Comparison of ENCODE assay signal across 1 cellular context in the genomic region with DNA sequence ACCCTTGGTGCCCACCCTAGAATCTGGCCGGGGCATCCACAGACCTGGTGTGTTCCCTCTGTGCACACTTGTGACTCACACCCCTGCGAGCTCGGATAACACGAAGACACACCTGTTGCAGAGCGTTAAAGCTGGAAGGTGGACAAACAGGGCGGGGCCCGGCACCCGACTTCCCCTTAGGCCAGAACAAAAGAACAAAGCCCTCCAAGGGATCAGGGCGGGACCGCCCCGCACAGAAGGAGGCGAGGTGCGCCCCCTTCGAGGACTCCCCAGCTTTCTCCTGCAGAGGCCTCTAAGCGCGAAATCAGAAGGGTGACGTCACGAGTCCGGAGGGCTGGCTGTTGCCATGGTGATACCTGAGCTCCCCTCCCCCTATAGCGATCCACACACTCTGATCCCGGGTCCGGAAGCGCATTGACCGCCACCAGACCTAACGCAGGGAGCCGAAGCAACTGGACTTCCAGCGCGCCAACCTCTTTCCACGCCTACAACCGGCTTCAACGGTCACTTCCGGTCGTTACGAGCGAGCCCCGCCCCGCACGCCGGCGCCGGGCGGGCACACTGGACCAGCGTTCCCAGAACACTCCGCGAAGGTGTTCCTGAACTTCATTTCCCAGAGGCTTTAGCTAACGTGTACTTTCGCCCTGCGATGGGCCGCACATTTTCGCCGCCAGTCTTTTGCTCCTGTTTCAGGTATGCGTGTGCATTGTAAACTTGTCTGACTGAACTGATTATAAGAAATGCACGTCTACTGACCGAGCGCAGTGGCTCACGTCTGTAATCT.
TF ChIP-seq lines count a peak whose summit lies in the region.

A gene (minus strand): TSS at position 489 of the 784 bp plus-strand sequence. CDS start 811 bp downstream, outside the sequence.

TF ChIP-seq in HepG2, 621 proteins besides CTCF, POLR2A, EP300 and RAD21 (continued from another document and continues in another):
- TF ChIP-seq, protein P1, sequence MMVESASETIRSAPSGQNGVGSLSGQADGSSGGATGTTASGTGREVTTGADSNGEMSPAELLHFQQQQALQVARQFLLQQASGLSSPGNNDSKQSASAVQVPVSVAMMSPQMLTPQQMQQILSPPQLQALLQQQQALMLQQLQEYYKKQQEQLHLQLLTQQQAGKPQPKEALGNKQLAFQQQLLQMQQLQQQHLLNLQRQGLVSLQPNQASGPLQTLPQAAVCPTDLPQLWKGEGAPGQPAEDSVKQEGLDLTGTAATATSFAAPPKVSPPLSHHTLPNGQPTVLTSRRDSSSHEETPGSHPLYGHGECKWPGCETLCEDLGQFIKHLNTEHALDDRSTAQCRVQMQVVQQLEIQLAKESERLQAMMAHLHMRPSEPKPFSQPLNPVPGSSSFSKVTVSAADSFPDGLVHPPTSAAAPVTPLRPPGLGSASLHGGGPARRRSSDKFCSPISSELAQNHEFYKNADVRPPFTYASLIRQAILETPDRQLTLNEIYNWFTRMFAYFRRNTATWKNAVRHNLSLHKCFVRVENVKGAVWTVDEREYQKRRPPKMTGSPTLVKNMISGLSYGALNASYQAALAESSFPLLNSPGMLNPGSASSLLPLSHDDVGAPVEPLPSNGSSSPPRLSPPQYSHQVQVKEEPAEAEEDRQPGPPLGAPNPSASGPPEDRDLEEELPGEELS (CRISPR knock-in tag; IDR thresholded peaks at IDR 0.05) = peak; percentile 77
- TF ChIP-seq, protein P2, sequence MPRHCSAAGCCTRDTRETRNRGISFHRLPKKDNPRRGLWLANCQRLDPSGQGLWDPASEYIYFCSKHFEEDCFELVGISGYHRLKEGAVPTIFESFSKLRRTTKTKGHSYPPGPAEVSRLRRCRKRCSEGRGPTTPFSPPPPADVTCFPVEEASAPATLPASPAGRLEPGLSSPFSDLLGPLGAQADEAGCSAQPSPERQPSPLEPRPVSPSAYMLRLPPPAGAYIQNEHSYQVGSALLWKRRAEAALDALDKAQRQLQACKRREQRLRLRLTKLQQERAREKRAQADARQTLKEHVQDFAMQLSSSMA (CRISPR knock-in tag; IDR thresholded peaks at IDR 0.05) = peak; percentile 56; the same call in 1 of the 2 replicates
- peak; percentile 80 for TF ChIP-seq KAT7 (CRISPR knock-in tag; IDR thresholded peaks at IDR 0.05; ENCODE audit: borderline replicate concordance)
- TF ChIP-seq IRX3 (CRISPR knock-in tag; IDR thresholded peaks at IDR 0.05; ENCODE audit: borderline replicate concordance, low read depth) = peak; percentile 89; the same call in 1 of the 2 replicates
- peak; percentile 96 for TF ChIP-seq ZMYM2 (CRISPR knock-in tag; IDR thresholded peaks at IDR 0.05)
- TF ChIP-seq RFX3 (CRISPR knock-in tag; IDR thresholded peaks at IDR 0.05) = peak; percentile 95
- no peak for TF ChIP-seq ZNF207 (IDR thresholded peaks at IDR 0.05; ENCODE audit: borderline replicate concordance)
- TF ChIP-seq ZNF124 (CRISPR knock-in tag; IDR thresholded peaks at IDR 0.05) = no peak; the same call in 1 of the 2 replicates
- no peak for TF ChIP-seq CBX2 (IDR thresholded peaks at IDR 0.05; ENCODE audit: low read depth, low read length)
- no peak; the same call in 1 of the 2 replicates for TF ChIP-seq CBX2 (CRISPR knock-in tag; IDR thresholded peaks at IDR 0.05; ENCODE audit: low read depth)
- TF ChIP-seq, protein P3, sequence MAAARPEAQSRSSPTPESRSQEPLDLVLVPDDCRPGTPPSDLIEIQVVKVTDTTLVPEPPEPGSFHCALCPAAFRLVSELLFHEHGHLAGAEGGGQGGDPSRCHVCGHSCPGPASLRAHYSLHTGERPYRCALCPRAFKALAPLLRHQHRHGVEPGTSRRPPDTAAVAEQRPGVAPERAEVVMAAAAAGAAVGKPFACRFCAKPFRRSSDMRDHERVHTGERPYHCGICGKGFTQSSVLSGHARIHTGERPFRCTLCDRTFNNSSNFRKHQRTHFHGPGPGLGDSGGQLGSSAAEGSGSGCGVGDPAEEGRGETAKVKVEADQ (CRISPR knock-in tag; IDR thresholded peaks at IDR 0.05; ENCODE audit: borderline replicate concordance) = peak; percentile 80; the same call in 1 of the 2 replicates
- no peak; the same call in 1 of the 2 replicates for TF ChIP-seq DNMT3B (CRISPR knock-in tag; conservative IDR thresholded peaks at IDR 0.05)
- TF ChIP-seq ZNF550 (CRISPR knock-in tag; IDR thresholded peaks at IDR 0.05; ENCODE audit: borderline replicate concordance) = no peak
- TF ChIP-seq ZFP41 (CRISPR knock-in tag; IDR thresholded peaks at IDR 0.05; ENCODE audit: borderline replicate concordance) = no peak
- TF ChIP-seq ZNF335 (CRISPR knock-in tag; IDR thresholded peaks at IDR 0.05) = peak; percentile 76; the same call in 1 of the 2 replicates
- TF ChIP-seq ZNF557 (CRISPR knock-in tag; IDR thresholded peaks at IDR 0.05) = peak; percentile 40; the same call in 1 of the 2 replicates
- TF ChIP-seq, protein P4, sequence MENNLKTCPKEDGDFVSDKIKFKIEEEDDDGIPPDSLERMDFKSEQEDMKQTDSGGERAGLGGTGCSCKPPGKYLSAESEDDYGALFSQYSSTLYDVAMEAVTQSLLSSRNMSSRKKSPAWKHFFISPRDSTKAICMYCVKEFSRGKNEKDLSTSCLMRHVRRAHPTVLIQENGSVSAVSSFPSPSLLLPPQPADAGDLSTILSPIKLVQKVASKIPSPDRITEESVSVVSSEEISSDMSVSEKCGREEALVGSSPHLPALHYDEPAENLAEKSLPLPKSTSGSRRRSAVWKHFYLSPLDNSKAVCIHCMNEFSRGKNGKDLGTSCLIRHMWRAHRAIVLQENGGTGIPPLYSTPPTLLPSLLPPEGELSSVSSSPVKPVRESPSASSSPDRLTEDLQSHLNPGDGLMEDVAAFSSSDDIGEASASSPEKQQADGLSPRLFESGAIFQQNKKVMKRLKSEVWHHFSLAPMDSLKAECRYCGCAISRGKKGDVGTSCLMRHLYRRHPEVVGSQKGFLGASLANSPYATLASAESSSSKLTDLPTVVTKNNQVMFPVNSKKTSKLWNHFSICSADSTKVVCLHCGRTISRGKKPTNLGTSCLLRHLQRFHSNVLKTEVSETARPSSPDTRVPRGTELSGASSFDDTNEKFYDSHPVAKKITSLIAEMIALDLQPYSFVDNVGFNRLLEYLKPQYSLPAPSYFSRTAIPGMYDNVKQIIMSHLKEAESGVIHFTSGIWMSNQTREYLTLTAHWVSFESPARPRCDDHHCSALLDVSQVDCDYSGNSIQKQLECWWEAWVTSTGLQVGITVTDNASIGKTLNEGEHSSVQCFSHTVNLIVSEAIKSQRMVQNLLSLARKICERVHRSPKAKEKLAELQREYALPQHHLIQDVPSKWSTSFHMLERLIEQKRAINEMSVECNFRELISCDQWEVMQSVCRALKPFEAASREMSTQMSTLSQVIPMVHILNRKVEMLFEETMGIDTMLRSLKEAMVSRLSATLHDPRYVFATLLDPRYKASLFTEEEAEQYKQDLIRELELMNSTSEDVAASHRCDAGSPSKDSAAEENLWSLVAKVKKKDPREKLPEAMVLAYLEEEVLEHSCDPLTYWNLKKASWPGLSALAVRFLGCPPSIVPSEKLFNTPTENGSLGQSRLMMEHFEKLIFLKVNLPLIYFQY (CRISPR knock-in tag; IDR thresholded peaks at IDR 0.05; ENCODE audit: borderline replicate concordance) = no peak; the same call in 1 of the 2 replicates
- no peak for TF ChIP-seq ZNF530 (CRISPR knock-in tag; IDR thresholded peaks at IDR 0.05; ENCODE audit: low read depth)
- peak; percentile 96 for TF ChIP-seq HOXA3 (CRISPR knock-in tag; IDR thresholded peaks at IDR 0.05)
- TF ChIP-seq, protein P5, sequence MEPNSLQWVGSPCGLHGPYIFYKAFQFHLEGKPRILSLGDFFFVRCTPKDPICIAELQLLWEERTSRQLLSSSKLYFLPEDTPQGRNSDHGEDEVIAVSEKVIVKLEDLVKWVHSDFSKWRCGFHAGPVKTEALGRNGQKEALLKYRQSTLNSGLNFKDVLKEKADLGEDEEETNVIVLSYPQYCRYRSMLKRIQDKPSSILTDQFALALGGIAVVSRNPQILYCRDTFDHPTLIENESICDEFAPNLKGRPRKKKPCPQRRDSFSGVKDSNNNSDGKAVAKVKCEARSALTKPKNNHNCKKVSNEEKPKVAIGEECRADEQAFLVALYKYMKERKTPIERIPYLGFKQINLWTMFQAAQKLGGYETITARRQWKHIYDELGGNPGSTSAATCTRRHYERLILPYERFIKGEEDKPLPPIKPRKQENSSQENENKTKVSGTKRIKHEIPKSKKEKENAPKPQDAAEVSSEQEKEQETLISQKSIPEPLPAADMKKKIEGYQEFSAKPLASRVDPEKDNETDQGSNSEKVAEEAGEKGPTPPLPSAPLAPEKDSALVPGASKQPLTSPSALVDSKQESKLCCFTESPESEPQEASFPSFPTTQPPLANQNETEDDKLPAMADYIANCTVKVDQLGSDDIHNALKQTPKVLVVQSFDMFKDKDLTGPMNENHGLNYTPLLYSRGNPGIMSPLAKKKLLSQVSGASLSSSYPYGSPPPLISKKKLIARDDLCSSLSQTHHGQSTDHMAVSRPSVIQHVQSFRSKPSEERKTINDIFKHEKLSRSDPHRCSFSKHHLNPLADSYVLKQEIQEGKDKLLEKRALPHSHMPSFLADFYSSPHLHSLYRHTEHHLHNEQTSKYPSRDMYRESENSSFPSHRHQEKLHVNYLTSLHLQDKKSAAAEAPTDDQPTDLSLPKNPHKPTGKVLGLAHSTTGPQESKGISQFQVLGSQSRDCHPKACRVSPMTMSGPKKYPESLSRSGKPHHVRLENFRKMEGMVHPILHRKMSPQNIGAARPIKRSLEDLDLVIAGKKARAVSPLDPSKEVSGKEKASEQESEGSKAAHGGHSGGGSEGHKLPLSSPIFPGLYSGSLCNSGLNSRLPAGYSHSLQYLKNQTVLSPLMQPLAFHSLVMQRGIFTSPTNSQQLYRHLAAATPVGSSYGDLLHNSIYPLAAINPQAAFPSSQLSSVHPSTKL (CRISPR knock-in tag; IDR thresholded peaks at IDR 0.05) = peak; percentile 70
- TF ChIP-seq, protein P6, sequence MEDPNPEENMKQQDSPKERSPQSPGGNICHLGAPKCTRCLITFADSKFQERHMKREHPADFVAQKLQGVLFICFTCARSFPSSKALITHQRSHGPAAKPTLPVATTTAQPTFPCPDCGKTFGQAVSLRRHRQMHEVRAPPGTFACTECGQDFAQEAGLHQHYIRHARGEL (CRISPR knock-in tag; IDR thresholded peaks at IDR 0.05) = no peak
- peak; percentile 80 for TF ChIP-seq ISL2 (CRISPR knock-in tag; IDR thresholded peaks at IDR 0.05)
- no peak for TF ChIP-seq ZNF138 (CRISPR knock-in tag; IDR thresholded peaks at IDR 0.05; ENCODE audit: low read depth)
- TF ChIP-seq NR3C1 (CRISPR knock-in tag; IDR thresholded peaks at IDR 0.05) = no peak
- TF ChIP-seq MAFF (IDR thresholded peaks at IDR 0.05; ENCODE audit: low read depth, low read length) = no peak
- no peak for TF ChIP-seq ATM (IDR thresholded peaks at IDR 0.05; ENCODE audit: borderline replicate concordance)
- TF ChIP-seq NCOA1 (CRISPR knock-in tag; IDR thresholded peaks at IDR 0.05) = peak; percentile 55; the same call in 1 of the 2 replicates
- TF ChIP-seq, protein P7, sequence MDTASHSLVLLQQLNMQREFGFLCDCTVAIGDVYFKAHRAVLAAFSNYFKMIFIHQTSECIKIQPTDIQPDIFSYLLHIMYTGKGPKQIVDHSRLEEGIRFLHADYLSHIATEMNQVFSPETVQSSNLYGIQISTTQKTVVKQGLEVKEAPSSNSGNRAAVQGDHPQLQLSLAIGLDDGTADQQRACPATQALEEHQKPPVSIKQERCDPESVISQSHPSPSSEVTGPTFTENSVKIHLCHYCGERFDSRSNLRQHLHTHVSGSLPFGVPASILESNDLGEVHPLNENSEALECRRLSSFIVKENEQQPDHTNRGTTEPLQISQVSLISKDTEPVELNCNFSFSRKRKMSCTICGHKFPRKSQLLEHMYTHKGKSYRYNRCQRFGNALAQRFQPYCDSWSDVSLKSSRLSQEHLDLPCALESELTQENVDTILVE (CRISPR knock-in tag; IDR thresholded peaks at IDR 0.05) = peak; percentile 95
- TF ChIP-seq NFE2 (CRISPR knock-in tag; IDR thresholded peaks at IDR 0.05) = no peak
- TF ChIP-seq, protein P8, sequence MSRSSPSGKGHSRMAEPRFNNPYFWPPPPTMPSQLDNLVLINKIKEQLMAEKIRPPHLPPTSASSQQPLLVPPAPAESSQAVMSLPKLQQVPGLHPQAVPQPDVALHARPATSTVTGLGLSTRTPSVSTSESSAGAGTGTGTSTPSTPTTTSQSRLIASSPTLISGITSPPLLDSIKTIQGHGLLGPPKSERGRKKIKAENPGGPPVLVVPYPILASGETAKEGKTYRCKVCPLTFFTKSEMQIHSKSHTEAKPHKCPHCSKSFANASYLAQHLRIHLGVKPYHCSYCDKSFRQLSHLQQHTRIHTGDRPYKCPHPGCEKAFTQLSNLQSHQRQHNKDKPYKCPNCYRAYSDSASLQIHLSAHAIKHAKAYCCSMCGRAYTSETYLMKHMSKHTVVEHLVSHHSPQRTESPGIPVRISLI (CRISPR knock-in tag; IDR thresholded peaks at IDR 0.05; ENCODE audit: borderline replicate concordance) = peak; percentile 49; the same call in 1 of the 2 replicates
- peak; percentile 38; the same call in 1 of the 2 replicates for TF ChIP-seq U2AF2 (IDR thresholded peaks at IDR 0.05; ENCODE audit: low read depth, low read length)
- peak; percentile 58 for TF ChIP-seq ZNF768 (CRISPR knock-in tag; IDR thresholded peaks at IDR 0.05)
- TF ChIP-seq DPF2 (CRISPR knock-in tag; IDR thresholded peaks at IDR 0.05; ENCODE audit: borderline replicate concordance, low read depth) = no peak; the same call in 1 of the 2 replicates
- peak; percentile 20; the same call in 1 of the 2 replicates for TF ChIP-seq ZFP90 (CRISPR knock-in tag; IDR thresholded peaks at IDR 0.05; ENCODE audit: borderline replicate concordance)
- peak; percentile 97 for TF ChIP-seq KLF11 (CRISPR knock-in tag; IDR thresholded peaks at IDR 0.05)
- TF ChIP-seq SRSF1 (optimal IDR thresholded peaks at IDR 0.05; ENCODE audit: low read depth, low read length) = peak; percentile 74
- TF ChIP-seq, protein P9, sequence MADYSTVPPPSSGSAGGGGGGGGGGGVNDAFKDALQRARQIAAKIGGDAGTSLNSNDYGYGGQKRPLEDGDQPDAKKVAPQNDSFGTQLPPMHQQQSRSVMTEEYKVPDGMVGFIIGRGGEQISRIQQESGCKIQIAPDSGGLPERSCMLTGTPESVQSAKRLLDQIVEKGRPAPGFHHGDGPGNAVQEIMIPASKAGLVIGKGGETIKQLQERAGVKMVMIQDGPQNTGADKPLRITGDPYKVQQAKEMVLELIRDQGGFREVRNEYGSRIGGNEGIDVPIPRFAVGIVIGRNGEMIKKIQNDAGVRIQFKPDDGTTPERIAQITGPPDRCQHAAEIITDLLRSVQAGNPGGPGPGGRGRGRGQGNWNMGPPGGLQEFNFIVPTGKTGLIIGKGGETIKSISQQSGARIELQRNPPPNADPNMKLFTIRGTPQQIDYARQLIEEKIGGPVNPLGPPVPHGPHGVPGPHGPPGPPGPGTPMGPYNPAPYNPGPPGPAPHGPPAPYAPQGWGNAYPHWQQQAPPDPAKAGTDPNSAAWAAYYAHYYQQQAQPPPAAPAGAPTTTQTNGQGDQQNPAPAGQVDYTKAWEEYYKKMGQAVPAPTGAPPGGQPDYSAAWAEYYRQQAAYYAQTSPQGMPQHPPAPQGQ (CRISPR knock-in tag; IDR thresholded peaks at IDR 0.05; ENCODE audit: borderline replicate concordance) = no peak
- TF ChIP-seq PAF1 (CRISPR knock-in tag; IDR thresholded peaks at IDR 0.05) = no peak
- TF ChIP-seq ZNF33B (CRISPR knock-in tag; IDR thresholded peaks at IDR 0.05) = peak; percentile 35; the same call in 1 of the 2 replicates
- peak; percentile 90 for TF ChIP-seq SP4 (CRISPR knock-in tag; IDR thresholded peaks at IDR 0.05)
- TF ChIP-seq SMARCC2 (IDR thresholded peaks at IDR 0.05) = no peak
